In genomic region chr14:105326568-105326867, GRCh38 we compare ENCODE assay signal across 18 cellular contexts. TPM values are rescaled to one million over a fixed set of nuclear protein-coding genes. Genes with fewer than 3 reads are reported as not detected.
DNase-seq lines count a peak whose midpoint lies in the region; ATAC-seq and TF ChIP-seq lines count a peak whose summit lies in the region.
"Had no signal": no experiment of that assay in that cellular context is flagged by ENCODE, and none has a peak within 500 bp of the region (broad histone marks: within the 10 kb centered on the region; RNA-seq: fewer than 3 reads in every experiment).

No MANE protein-coding gene starts in this region.

- ATAC-seq in left cardiac atrium (no peak), GM18870 (IDR thresholded peaks at IDR 0.05; ENCODE audit: unreplicated experiment) (no peak)

- no peaks in the 10 kb centered on the region for H3K9me3 ChIP-seq in right atrium auricular region
- H3K9me3 ChIP-seq in endodermal cell (ENCODE audit: control insufficient read depth, low read length) = peaks cover 4% of the 10 kb centered on the region
- H3K9me3 ChIP-seq in osteoblast (ENCODE audit: low read depth, low read length) = no peaks in the 10 kb centered on the region
- no peaks in the 10 kb centered on the region for H3K9me3 ChIP-seq in GM23248 (ENCODE audit: low read depth)
- H3K9me3 ChIP-seq: MG63 had no signal

- in situ Hi-C loops in GM23248 (cut with MboI) = no loop called here

- H3K4me3 Mint-ChIP-seq in endodermal cell = no peak overlapping the region
- H3K4me3 Mint-ChIP-seq: CD14-positive monocyte, HFFc6 had no signal

- H3K27ac Mint-ChIP-seq in endodermal cell = no peak overlapping the region
- H3K27ac Mint-ChIP-seq: HFFc6 had no signal

- DNase-seq in right atrium auricular region (ENCODE audit: low spot score) = no peak
- no peak for DNase-seq in left cardiac atrium
- DNase-seq in endodermal cell = peak; percentile 53
- DNase-seq in osteoblast (ENCODE audit: insufficient read length, low spot score, missing footprints) = peak; percentile 72
- DNase-seq in glomerular visceral epithelial cell (ENCODE audit: extremely low spot score) = no peak
- no peak for DNase-seq in GM23248
- DNase-seq: DMS 273 treated with DMSO at 0.1 percent for 48 hours; GF-D8; HFFc6; MG63; NCI-H1092 treated with DMSO at 0.1 percent for 48 hours; NCI-H1930; NCI-H2171; NCI-H446 treated with DMSO at 0.1 percent for 48 hours; NK-92 treated with Interleukin-12 subunit alpha and Interleukin-12 subunit beta, amount 100 ng/mL, for 24 hours; OCI-M1 had no signal

- H3F3A ChIP-seq in GM23248 (ENCODE audit: insufficient read depth) = no peaks in the 10 kb centered on the region

- H3K9me2 ChIP-seq in GM23248 (ENCODE audit: insufficient read depth) = no peaks in the 10 kb centered on the region

- no peak for TF ChIP-seq CTCF in right atrium auricular region (IDR thresholded peaks at IDR 0.05)
- TF ChIP-seq CTCF in endodermal cell (conservative IDR thresholded peaks at IDR 0.05) = no peak
- TF ChIP-seq CTCF in osteoblast (IDR thresholded peaks at IDR 0.05; ENCODE audit: extremely low read depth, low read depth, low read length) = no peak

- H3K27me3 Mint-ChIP-seq in endodermal cell (ENCODE audit: insufficient read depth) = no peaks in the 10 kb centered on the region

- no peaks in the 10 kb centered on the region for H3K36me3 ChIP-seq in right atrium auricular region
- no peaks in the 10 kb centered on the region for H3K36me3 ChIP-seq in endodermal cell (ENCODE audit: control insufficient read depth, insufficient read depth, low read length)
- H3K36me3 ChIP-seq in osteoblast (ENCODE audit: insufficient read depth, low read length) = no peaks in the 10 kb centered on the region
- no peaks in the 10 kb centered on the region for H3K36me3 ChIP-seq in GM23248 (ENCODE audit: low read depth)
- H3K36me3 ChIP-seq: MG63 had no signal

- H3K4me1 ChIP-seq in right atrium auricular region (peaks cover 0 to 85% of the 10 kb centered on the region in 2 donors), endodermal cell (ENCODE audit: control insufficient read depth, insufficient read depth, low read length) (peaks cover 16% of the 10 kb centered on the region), osteoblast (ENCODE audit: insufficient read depth, low read length) (peaks cover 19% of the 10 kb centered on the region), GM23248 (ENCODE audit: insufficient read depth) (peaks cover 13% of the 10 kb centered on the region)

- H3K27me3 ChIP-seq in right atrium auricular region = no peaks in the 10 kb centered on the region
- H3K27me3 ChIP-seq in endodermal cell (ENCODE audit: control insufficient read depth, insufficient read depth, low read length, poor library complexity, severe bottlenecking) = no peaks in the 10 kb centered on the region
- no peaks in the 10 kb centered on the region for H3K27me3 ChIP-seq in osteoblast (ENCODE audit: insufficient read depth, low read length)
- H3K27me3 ChIP-seq in GM23248 (replicated peaks; ENCODE audit: insufficient read depth) = no peaks in the 10 kb centered on the region
- H3K27me3 ChIP-seq: MG63 had no signal

- H4K20me1 ChIP-seq in osteoblast (ENCODE audit: insufficient read depth, low read length) = peaks cover 26% of the 10 kb centered on the region
- H4K20me1 ChIP-seq in GM23248 (ENCODE audit: insufficient read depth) = no peaks in the 10 kb centered on the region

- peaks cover 21% of the 10 kb centered on the region for H3K4me1 Mint-ChIP-seq in endodermal cell

- intact Hi-C loops in left cardiac atrium (cut with DNase I) = loop anchor here in 1 of 2 donors (2.0 kb wide), 1 partner anchor 32 kb away; no protein-coding TSS in a partner anchor

- peaks cover 8% of the 10 kb centered on the region for H3K36me3 Mint-ChIP-seq in endodermal cell (ENCODE audit: low read depth)

- H3K4me3 ChIP-seq in right atrium auricular region (no peak overlapping the region), endodermal cell (ENCODE audit: low read length) (no peak overlapping the region), osteoblast (ENCODE audit: insufficient read depth, low read length) (no peak overlapping the region), GM23248 (no peak overlapping the region)
- H3K4me3 ChIP-seq: MG63 had no signal

- H2AFZ ChIP-seq in osteoblast (ENCODE audit: low read length) (no peak overlapping the region), GM23248 (no peak overlapping the region)

- no peak overlapping the region for H3K4me2 ChIP-seq in osteoblast (ENCODE audit: insufficient read depth, low read length)
- no peak overlapping the region for H3K4me2 ChIP-seq in GM23248 (ENCODE audit: unreplicated experiment)

- H3K79me2 ChIP-seq in osteoblast (ENCODE audit: insufficient read depth, low read length) (peaks cover 91% of the 10 kb centered on the region), GM23248 (ENCODE audit: insufficient read depth) (peaks cover 55% of the 10 kb centered on the region)

- 85 to 87% methylated on average over 7 to 9 of the region's 9 CpGs for WGBS in endodermal cell (ENCODE audit: insufficient coverage in 1 of 2, insufficient read length in 1 of 2), 2 experiments
- WGBS in GM23248 (ENCODE audit: low coverage in 1 of 2, low lambda C conversion rate in 2 of 2, missing lambda C conversion rate in 2 of 2), 2 experiments = 79 to 80% methylated on average over 9 of the region's 9 CpGs

- no peaks in the 10 kb centered on the region for H3K9me3 Mint-ChIP-seq in endodermal cell
- H3K9me3 Mint-ChIP-seq: CD14-positive monocyte, HFFc6 had no signal

- H3K27ac ChIP-seq in right atrium auricular region = peak overlapping the region; percentile 78 to 79
- no peak overlapping the region for H3K27ac ChIP-seq in endodermal cell (ENCODE audit: low read depth, low read length)
- H3K27ac ChIP-seq in osteoblast (ENCODE audit: low read depth, low read length) = no peak overlapping the region
- H3K27ac ChIP-seq in GM23248 = no peak overlapping the region

- no peak overlapping the region for H3K9ac ChIP-seq in endodermal cell (ENCODE audit: extremely low read depth, low read length, poor library complexity, severe bottlenecking)
- H3K9ac ChIP-seq in GM23248 = no peak overlapping the region

RNA-seq across cellular contexts. Expression of gene PACS2, which starts 12.0 kb away (rescaled TPM):
- 10 to 100 TPM; 55.0 to 59.7 TPM for total RNA-seq in right atrium auricular region
- total RNA-seq in left cardiac atrium = 10 to 100 TPM; 53.4 to 55.8 TPM
- total RNA-seq in endodermal cell = 100 to 1,000 TPM; 117 to 121 TPM
- polyA plus RNA-seq in endodermal cell (2013, experiment 1 of 2) = 83.2 TPM
- polyA plus RNA-seq in endodermal cell (2013, experiment 2 of 2) = 79.9 TPM
- 81.1 and 81.3 TPM in 2 replicates for total RNA-seq in osteoblast
- 36.7 and 39.7 TPM in 2 replicates for total RNA-seq in GM23248 (2014; rRNA removed; shearing (Covaris generic))
- polyA plus RNA-seq in GM23248 (2016; fragmentation: Nextera tagmentation; extraction: Ambion mirVana) = 9.9 and 10.0 TPM in 2 replicates

RNA-seq across cellular contexts. Expression of gene BRF1, which starts 25.7 kb away (rescaled TPM):
- 10 to 100 TPM; 16.2 to 17.2 TPM for total RNA-seq in right atrium auricular region
- 10 to 100 TPM; 18.8 to 20.0 TPM for total RNA-seq in left cardiac atrium
- total RNA-seq in endodermal cell = 10 to 100 TPM; 37.0 to 44.5 TPM
- polyA plus RNA-seq in endodermal cell (2013, experiment 1 of 2) = 23.9 TPM
- polyA plus RNA-seq in endodermal cell (2013, experiment 2 of 2) = 21.8 TPM
- 33.6 and 34.4 TPM in 2 replicates for total RNA-seq in osteoblast
- 27.0 and 47.8 TPM in 2 replicates for total RNA-seq in GM23248 (2014; rRNA removed; shearing (Covaris generic))
- 10.5 and 11.0 TPM in 2 replicates for polyA plus RNA-seq in GM23248 (2016; fragmentation: Nextera tagmentation; extraction: Ambion mirVana)

Comparison
In these comparisons a context has a peak if more than half of its experiments do, and no peak if none do; other contexts are left out.
1. DNase-seq: peak in endodermal cell (single experiment) and osteoblast (single experiment); none in right atrium auricular region (single experiment), left cardiac atrium (single experiment), glomerular visceral epithelial cell (single experiment) and GM23248 (single experiment).
2. H3K27ac ChIP-seq: peak in right atrium auricular region (2 of 2); none in endodermal cell (single experiment), osteoblast (single experiment) and GM23248 (single experiment).